Comparison of ENCODE assay signal across 12 cellular contexts in genomic region chr4:55768291-55768690, GRCh38. TPM values are rescaled to one million over a fixed set of nuclear protein-coding genes. Genes with fewer than 3 reads are reported as not detected.
DNase-seq lines count a peak whose midpoint lies in the region; ATAC-seq, FAIRE-seq and TF ChIP-seq lines count a peak whose summit lies in the region.
"Had no signal": no experiment of that assay in that cellular context is flagged by ENCODE, and none has a peak within 500 bp of the region (broad histone marks: within the 10 kb centered on the region; RNA-seq: fewer than 3 reads in every experiment).

No MANE protein-coding gene starts in this region.

- CTCF ChIA-PET in T-cell (lab: Charles Lee), result no interaction called here

- peaks cover 11% of the 10 kb centered on the region for H3K4me1 Mint-ChIP-seq in astrocyte (ENCODE audit: low read depth, unreplicated experiment)
- H3K4me1 Mint-ChIP-seq in T-cell, result no peaks in the 10 kb centered on the region

- H2AFZ ChIP-seq in ACC112 (ENCODE audit: low read length, unreplicated experiment) (no peak overlapping the region), astrocyte (ENCODE audit: low read depth, low read length) (peak overlapping the region; percentile 11)

- H3K36me3 Mint-ChIP-seq in astrocyte (ENCODE audit: low read depth, unreplicated experiment) (no peaks in the 10 kb centered on the region), T-cell (no peaks in the 10 kb centered on the region)

- H3K4me1 ChIP-seq in ACC112 (ENCODE audit: control insufficient read depth, insufficient read depth, low read length, unreplicated experiment) (peaks cover 14% of the 10 kb centered on the region), astrocyte (ENCODE audit: insufficient read depth, low read length) (peaks cover 3% of the 10 kb centered on the region)
- H3K4me1 ChIP-seq: BLaER1 treated with 17β-estradiol and CSF1 and Interleukin-3, amounts not matched to agents 10 nM and 100 nM had no signal

- POLR2A ChIA-PET in T-cell (lab: Charles Lee), result no interaction called here

- H3K9me3 Mint-ChIP-seq in astrocyte (ENCODE audit: unreplicated experiment), result no peaks in the 10 kb centered on the region
- no peaks in the 10 kb centered on the region for H3K9me3 Mint-ChIP-seq in T-cell

- no peak for TF ChIP-seq CTCF in astrocyte (IDR thresholded peaks at IDR 0.05; ENCODE audit: insufficient read depth, low read depth, low read length)

- no peaks in the 10 kb centered on the region for H3K79me2 ChIP-seq in ACC112 (ENCODE audit: control insufficient read depth, insufficient read depth, low read length, unreplicated experiment)
- H3K79me2 ChIP-seq in astrocyte (ENCODE audit: insufficient read depth, low read length), result no peaks in the 10 kb centered on the region

- no peak for ATAC-seq in HG02884 (IDR thresholded peaks at IDR 0.05; ENCODE audit: unreplicated experiment)
- ATAC-seq in HG03571 (IDR thresholded peaks at IDR 0.05; ENCODE audit: unreplicated experiment), result no peak
- ATAC-seq in T-cell (replicated peaks in 1 of 4), result no peak

- H3K9ac ChIP-seq in astrocyte (ENCODE audit: low read length), result no peak overlapping the region
- H3K9ac ChIP-seq: BLaER1 treated with 17β-estradiol and CSF1 and Interleukin-3, amounts not matched to agents 10 nM and 100 nM had no signal

- H3K4me3 ChIP-seq in ACC112 (ENCODE audit: low read depth, low read length) (no peak overlapping the region), astrocyte (ENCODE audit: insufficient read depth, low read depth, low read length) (no peak overlapping the region)
- H3K4me3 ChIP-seq: BLaER1 treated with 17β-estradiol and CSF1 and Interleukin-3, amounts not matched to agents 10 nM and 100 nM had no signal

- H3K27ac Mint-ChIP-seq in astrocyte (ENCODE audit: unreplicated experiment) (peak overlapping the region; percentile 96), T-cell (no peak overlapping the region)

- H3K27me3 Mint-ChIP-seq in astrocyte (ENCODE audit: low read depth, unreplicated experiment) (no peaks in the 10 kb centered on the region), T-cell (peaks cover 14% of the 10 kb centered on the region in 2 donors)

- DNase-seq in HS-27A (ENCODE audit: low read depth), result peak; percentile 89
- peak; percentile 64 for DNase-seq in astrocyte (ENCODE audit: low read depth)
- peak; percentile 80 for DNase-seq in iPS DF 19.7 (ENCODE audit: low read depth, low spot score)
- no peak for DNase-seq in T-cell
- DNase-seq in hippocampal formation (lab: John Stamatoyannopoulos, UW), result no peak
- DNase-seq: NCI-H187 treated with DMSO at 0.1 percent for 48 hours had no signal

- H3K9me3 ChIP-seq in astrocyte (ENCODE audit: insufficient read depth, low read depth, low read length), result no peaks in the 10 kb centered on the region
- H3K9me3 ChIP-seq: BLaER1 treated with 17β-estradiol and CSF1 and Interleukin-3, amounts not matched to agents 10 nM and 100 nM had no signal

- peak overlapping the region; percentile 28; the same call in 1 of the 2 replicates for H3K27ac ChIP-seq in ACC112 (ENCODE audit: low read depth, low read length)
- no peak overlapping the region for H3K27ac ChIP-seq in astrocyte (ENCODE audit: low read depth, low read length)
- H3K27ac ChIP-seq: BLaER1 treated with 17β-estradiol and CSF1 and Interleukin-3, amounts not matched to agents 10 nM and 100 nM had no signal

- no peaks in the 10 kb centered on the region for H3K36me3 ChIP-seq in ACC112 (ENCODE audit: insufficient read depth, low read length)
- no peaks in the 10 kb centered on the region for H3K36me3 ChIP-seq in astrocyte (ENCODE audit: insufficient read depth, low read length)
- H3K36me3 ChIP-seq: BLaER1 treated with 17β-estradiol and CSF1 and Interleukin-3, amounts not matched to agents 10 nM and 100 nM had no signal

- no peaks in the 10 kb centered on the region for H4K20me1 ChIP-seq in astrocyte (ENCODE audit: insufficient read depth, low read length)
- H4K20me1 ChIP-seq: BLaER1 treated with 17β-estradiol and CSF1 and Interleukin-3, amounts not matched to agents 10 nM and 100 nM had no signal

- FAIRE-seq in astrocyte (lab: Jason Lieb, UNC), result no peak
- FAIRE-seq: islet of Langerhans had no signal

- H3K27me3 ChIP-seq in ACC112 (ENCODE audit: insufficient read depth, low read length) (no peaks in the 10 kb centered on the region), astrocyte (ENCODE audit: insufficient read depth, low read length) (no peaks in the 10 kb centered on the region)
- H3K27me3 ChIP-seq: BLaER1 treated with 17β-estradiol and CSF1 and Interleukin-3, amounts not matched to agents 10 nM and 100 nM had no signal

- H3K4me2 ChIP-seq in astrocyte (ENCODE audit: low read length), result no peak overlapping the region
- H3K4me2 ChIP-seq: BLaER1 treated with 17β-estradiol and CSF1 and Interleukin-3, amounts not matched to agents 10 nM and 100 nM had no signal

- H3K4me3 Mint-ChIP-seq in astrocyte (ENCODE audit: unreplicated experiment) (no peak overlapping the region), T-cell (no peak overlapping the region)

RNA-seq across cellular contexts. Expression of gene EXOC1L, which starts 51.3 kb away (rescaled TPM):
- total RNA-seq in astrocyte (not detected in 2 replicates), T-cell (not detected)
- total RNA-seq: cardiac septum had no signal

Comparison
In these comparisons a context has a peak if more than half of its experiments do, and no peak if none do; other contexts are left out.
1. DNase-seq: peak in HS-27A (single experiment), astrocyte (single experiment) and iPS DF 19.7 (single experiment); none in T-cell (0 of 34) and hippocampal formation (0 of 2).